Comparison of ENCODE assay signal across 4 cellular contexts in the genomic region with DNA sequence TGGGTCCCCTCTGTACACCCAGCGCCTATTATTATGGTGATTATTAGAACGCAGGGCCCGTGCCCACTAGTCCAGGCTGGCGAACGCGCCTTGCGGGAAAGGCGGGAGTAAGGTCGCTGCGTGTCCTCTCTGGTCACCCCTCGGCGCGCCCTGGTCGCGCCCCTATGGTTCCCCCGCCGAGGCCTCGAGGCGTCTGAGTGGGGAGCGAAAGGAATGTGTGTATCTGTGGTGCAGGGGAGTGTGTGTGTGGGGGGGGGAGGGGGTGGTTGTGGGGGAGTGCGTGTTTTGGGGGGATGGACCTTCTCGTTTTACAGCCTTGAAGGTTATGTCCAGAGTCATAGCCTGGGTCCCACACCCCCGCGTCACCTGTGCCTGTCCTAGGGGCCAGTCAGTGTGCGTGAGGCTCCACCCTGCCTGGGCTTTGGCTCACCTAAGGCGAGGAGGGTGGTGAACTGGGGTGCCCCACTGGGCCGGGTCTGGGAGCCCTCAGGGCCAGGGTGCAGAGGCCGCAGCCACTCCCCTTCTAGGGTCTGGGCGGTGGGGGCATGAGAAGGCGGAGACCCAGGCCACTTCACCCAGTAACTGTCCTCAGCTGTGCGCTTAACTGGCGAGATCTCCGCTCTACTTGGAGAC. TPM values are rescaled to one million over a fixed set of nuclear protein-coding genes. Genes with fewer than 3 reads are reported as not detected.
"Had no signal": no experiment of that assay in that cellular context is flagged by ENCODE, and none has a peak within 500 bp of the region (broad histone marks: within the 10 kb centered on the region; RNA-seq: fewer than 3 reads in every experiment).

Gene SYT15B (minus strand): TSS at position 50 of the 633 bp plus-strand sequence. CDS start 952 bp downstream, outside the sequence.

RNA-seq across cellular contexts. Expression of gene SYT15B, which starts in this region (rescaled TPM):
- total RNA-seq: epithelial cell of proximal tubule, frontal cortex, mammary epithelial cell, SK-MEL-5 had no signal
